ENCODE assay signal across 9 cellular contexts in genomic region chr11:66465371-66466224, GRCh38. TPM values are rescaled to one million over a fixed set of nuclear protein-coding genes. Genes with fewer than 3 reads are reported as not detected.
DNase-seq lines count a peak whose midpoint lies in the region; ATAC-seq, FAIRE-seq and TF ChIP-seq lines count a peak whose summit lies in the region.
"Had no signal": no experiment of that assay in that cellular context is flagged by ENCODE, and none has a peak within 500 bp of the region (broad histone marks: within the 10 kb centered on the region; RNA-seq: fewer than 3 reads in every experiment).

No MANE protein-coding gene starts in this region.

- intact Hi-C loops in activated T-helper 2 cell treated with anti-CD3 and anti-CD28 coated beads, Interferon-gamma antibody, Interleukin-2, Interleukin-4, amounts not matched to agents 10 μg/mL and 5 μg/mL and 100 μg/mL, durations not matched to agents 14 hours and 24 hours and 36 hours (cut with micrococcal nuclease): loop anchor here (1.0 kb wide), 2 partner anchors 15 to 26 kb away; partner anchors contain the start of gene DPP3

- CTCF ChIA-PET in activated CD4-positive, alpha-beta T cell treated with anti-CD3 and anti-CD28 coated beads, Interleukin-2, amount 10 ng/mL, durations not matched to agents 7 days and 5 days (lab: Charles Lee): interaction anchor here (0.6 to 1.7 kb wide), 7 partner anchors 12 to 28 kb away, joined by 3 to 9 read pairs (median 3); partner anchors contain the start of genes DPP3 and MRPL11

- FAIRE-seq in keratinocyte (lab: Jason Lieb, UNC): no peak

- peaks cover 11% of the 10 kb centered on the region for H3K9me3 Mint-ChIP-seq in activated CD4-positive, alpha-beta T cell treated with anti-CD3 and anti-CD28 coated beads, Interleukin-2, amount 10 ng/mL, durations not matched to agents 7 days and 5 days
- peaks cover 20% of the 10 kb centered on the region for H3K9me3 Mint-ChIP-seq in activated T-helper 2 cell treated with anti-CD3 and anti-CD28 coated beads, Interferon-gamma antibody, Interleukin-2, Interleukin-4, amounts not matched to agents 10 μg/mL and 5 μg/mL and 100 μg/mL, durations not matched to agents 14 hours and 24 hours and 36 hours

- H3K27me3 ChIP-seq in keratinocyte (ENCODE audit: control insufficient read depth, extremely low read depth, insufficient read depth, low read length): no peaks in the 10 kb centered on the region

- peak overlapping the region; percentile 85 for H3K4me2 ChIP-seq in keratinocyte (ENCODE audit: control insufficient read depth, extremely low read depth, insufficient read depth, low read depth, low read length)

- peaks cover 42% of the 10 kb centered on the region for H3K4me1 Mint-ChIP-seq in activated CD4-positive, alpha-beta T cell treated with anti-CD3 and anti-CD28 coated beads, Interleukin-2, amount 10 ng/mL, durations not matched to agents 7 days and 5 days
- peaks cover 29% of the 10 kb centered on the region for H3K4me1 Mint-ChIP-seq in activated T-helper 2 cell treated with anti-CD3 and anti-CD28 coated beads, Interferon-gamma antibody, Interleukin-2, Interleukin-4, amounts not matched to agents 10 μg/mL and 5 μg/mL and 100 μg/mL, durations not matched to agents 14 hours and 24 hours and 36 hours (ENCODE audit: low read depth)

- H3K27ac Mint-ChIP-seq in activated CD4-positive, alpha-beta T cell treated with anti-CD3 and anti-CD28 coated beads, Interleukin-2, amount 10 ng/mL, durations not matched to agents 7 days and 5 days: peak overlapping the region; percentile 70
- H3K27ac Mint-ChIP-seq in activated T-helper 2 cell treated with anti-CD3 and anti-CD28 coated beads, Interferon-gamma antibody, Interleukin-2, Interleukin-4, amounts not matched to agents 10 μg/mL and 5 μg/mL and 100 μg/mL, durations not matched to agents 14 hours and 24 hours and 36 hours: peak overlapping the region; percentile 72

- H3K9ac ChIP-seq in keratinocyte (ENCODE audit: control insufficient read depth, extremely low read depth, insufficient read depth, low read length): peak overlapping the region; percentile 73

- dilution Hi-C loops in keratinocyte (cut with MboI; ENCODE audit: extremely low pct_ligation_motif_present, low sequenced_read_pairs): no loop called here

- no peaks in the 10 kb centered on the region for H3K79me2 ChIP-seq in keratinocyte (ENCODE audit: control insufficient read depth, insufficient read depth, low read length)

- H4K20me1 ChIP-seq in keratinocyte (ENCODE audit: control insufficient read depth, extremely low read depth, insufficient read depth, low read length): no peaks in the 10 kb centered on the region

- H3K36me3 ChIP-seq in keratinocyte (ENCODE audit: control insufficient read depth in 2 of 2, extremely low read depth in 1 of 2, insufficient read depth in 2 of 2, low read length in 2 of 2): peaks cover 0 to 7% of the 10 kb centered on the region in 2 experiments

- H3K9me3 ChIP-seq in keratinocyte (ENCODE audit: control insufficient read depth, low read depth, low read length): no peaks in the 10 kb centered on the region

- H3K4me3 ChIP-seq in keratinocyte (ENCODE audit: control insufficient read depth in 2 of 3, extremely low read depth in 1 of 3, insufficient read depth in 2 of 3, low read depth in 1 of 3, low read length in 3 of 3): peak overlapping the region in 2 of 3 experiments; percentile 59 to 73

- no peak for ATAC-seq in GM21447 (IDR thresholded peaks at IDR 0.05; ENCODE audit: unreplicated experiment)

- TF ChIP-seq CTCF in keratinocyte (optimal IDR thresholded peaks at IDR 0.05 in 1 of 3, IDR thresholded peaks at IDR 0.05 in 1 of 3, conservative IDR thresholded peaks at IDR 0.05 in 1 of 3; ENCODE audit: extremely low read depth in 1 of 3, insufficient read depth in 2 of 3, low read length in 3 of 3): no peak

- POLR2A ChIA-PET in activated CD4-positive, alpha-beta T cell treated with anti-CD3 and anti-CD28 coated beads, Interleukin-2, amount 10 ng/mL, durations not matched to agents 7 days and 5 days (lab: Charles Lee): interaction anchor here (1.4 kb wide), 1 partner anchor 15 kb away, joined by 4 read pairs; the partner anchor contains the start of gene DPP3

- H3K9me1 ChIP-seq in keratinocyte (ENCODE audit: control insufficient read depth, extremely low read depth, insufficient read depth, low read length): no peaks in the 10 kb centered on the region

- H2AFZ ChIP-seq in keratinocyte (ENCODE audit: control insufficient read depth, low read length): no peak overlapping the region

- peaks cover 2% of the 10 kb centered on the region for H3K27me3 Mint-ChIP-seq in activated CD4-positive, alpha-beta T cell treated with anti-CD3 and anti-CD28 coated beads, Interleukin-2, amount 10 ng/mL, durations not matched to agents 7 days and 5 days
- H3K27me3 Mint-ChIP-seq in activated T-helper 2 cell treated with anti-CD3 and anti-CD28 coated beads, Interferon-gamma antibody, Interleukin-2, Interleukin-4, amounts not matched to agents 10 μg/mL and 5 μg/mL and 100 μg/mL, durations not matched to agents 14 hours and 24 hours and 36 hours (ENCODE audit: low read depth): no peaks in the 10 kb centered on the region

- H3K36me3 Mint-ChIP-seq in activated CD4-positive, alpha-beta T cell treated with anti-CD3 and anti-CD28 coated beads, Interleukin-2, amount 10 ng/mL, durations not matched to agents 7 days and 5 days (ENCODE audit: low read depth): peaks cover 10% of the 10 kb centered on the region
- H3K36me3 Mint-ChIP-seq in activated T-helper 2 cell treated with anti-CD3 and anti-CD28 coated beads, Interferon-gamma antibody, Interleukin-2, Interleukin-4, amounts not matched to agents 10 μg/mL and 5 μg/mL and 100 μg/mL, durations not matched to agents 14 hours and 24 hours and 36 hours (ENCODE audit: low read depth): peaks cover 15% of the 10 kb centered on the region

- H3K4me3 Mint-ChIP-seq in activated CD4-positive, alpha-beta T cell treated with anti-CD3 and anti-CD28 coated beads, Interleukin-2, amount 10 ng/mL, durations not matched to agents 7 days and 5 days: peak overlapping the region; percentile 81
- peak overlapping the region; percentile 82 for H3K4me3 Mint-ChIP-seq in activated T-helper 2 cell treated with anti-CD3 and anti-CD28 coated beads, Interferon-gamma antibody, Interleukin-2, Interleukin-4, amounts not matched to agents 10 μg/mL and 5 μg/mL and 100 μg/mL, durations not matched to agents 14 hours and 24 hours and 36 hours (ENCODE audit: low read depth)

- no peak for DNase-seq in activated CD4-positive, alpha-beta T cell treated with anti-CD3 and anti-CD28 coated beads, Interleukin-2, amount 10 ng/mL, durations not matched to agents 7 days and 5 days
- DNase-seq in activated CD4-positive, alpha-beta T cell treated with anti-CD3 and anti-CD28 coated beads, Interleukin-2, amount 50 U/mL, for 1 hour: no peak
- DNase-seq in activated T-helper 2 cell treated with anti-CD3 and anti-CD28 coated beads, Interferon-gamma antibody, Interleukin-2, Interleukin-4, amounts not matched to agents 10 μg/mL and 5 μg/mL and 100 μg/mL, durations not matched to agents 14 hours and 24 hours and 36 hours (ENCODE audit: low spot score): no peak
- no peak for DNase-seq in keratinocyte (ENCODE audit: low read depth, low spot score)
- DNase-seq in COLO829 (ENCODE audit: low spot score): no peak
- no peak for DNase-seq in NCI-H2107 treated with DMSO at 0.1 percent for 48 hours (lab: John Stamatoyannopoulos, UW; ENCODE audit: unreplicated experiment)
- DNase-seq: cortex of kidney had no signal

- H3K27ac ChIP-seq in keratinocyte (ENCODE audit: control insufficient read depth, insufficient read depth, low read length) (no peak overlapping the region), temporal lobe (ENCODE audit: low read depth, low read length) (peak overlapping the region; percentile 85)

- H3K4me1 ChIP-seq in keratinocyte (ENCODE audit: control insufficient read depth, extremely low read depth, insufficient read depth, low read length): peaks cover 7% of the 10 kb centered on the region

RNA-seq across cellular contexts. Expression of gene PELI3, which starts 1.1 kb away (rescaled TPM):
- 1 to 10 TPM; 6.7 to 7.2 TPM for total RNA-seq in activated CD4-positive, alpha-beta T cell treated with anti-CD3 and anti-CD28 coated beads, Interleukin-2, amount 10 ng/mL, durations not matched to agents 7 days and 5 days
- 14.6 and 15.7 TPM in 2 replicates for total RNA-seq in activated T-helper 2 cell treated with anti-CD3 and anti-CD28 coated beads, Interferon-gamma antibody, Interleukin-2, Interleukin-4, amounts not matched to agents 10 μg/mL and 5 μg/mL and 100 μg/mL, durations not matched to agents 14 hours and 24 hours and 36 hours
- polyA plus RNA-seq in keratinocyte: 2.1 to 3.2 TPM (median 2.8 TPM) in 3 replicates
- 0.54 TPM for polyA plus RNA-seq in keratinocyte (2011; ENCODE audit: low read depth)
- polyA plus RNA-seq in keratinocyte (2011; cell fraction: cytosol; rRNA removed): 1.8 and 3.8 TPM in 2 replicates
- polyA plus RNA-seq in keratinocyte (2011; cell fraction: nucleus; rRNA removed): 3.4 and 4.2 TPM in 2 replicates
- 2.3 and 4.7 TPM in 2 replicates for polyA plus RNA-seq in keratinocyte (2012; ENCODE audit: low replicate concordance)
- 7.0 to 13.1 TPM (median 7.2 TPM) in 3 replicates for polyA minus RNA-seq in keratinocyte
- polyA minus RNA-seq in keratinocyte (2011; cell fraction: cytosol; rRNA and poly(A)+ RNA removed): 5.2 TPM
- polyA minus RNA-seq in keratinocyte (2011; cell fraction: nucleus; rRNA and poly(A)+ RNA removed): 4.2 and 4.5 TPM in 2 replicates
- total RNA-seq in temporal lobe: 11.8 TPM

RNA-seq across cellular contexts. Expression of gene DPP3, which starts 14.6 kb away (rescaled TPM):
- 10 to 100 TPM; 78.4 to 82.3 TPM for total RNA-seq in activated CD4-positive, alpha-beta T cell treated with anti-CD3 and anti-CD28 coated beads, Interleukin-2, amount 10 ng/mL, durations not matched to agents 7 days and 5 days
- 109 and 119 TPM in 2 replicates for total RNA-seq in activated T-helper 2 cell treated with anti-CD3 and anti-CD28 coated beads, Interferon-gamma antibody, Interleukin-2, Interleukin-4, amounts not matched to agents 10 μg/mL and 5 μg/mL and 100 μg/mL, durations not matched to agents 14 hours and 24 hours and 36 hours
- polyA plus RNA-seq in keratinocyte: 57.9 to 75.1 TPM (median 64.5 TPM) in 3 replicates
- 59.0 TPM for polyA plus RNA-seq in keratinocyte (2011; ENCODE audit: low read depth)
- polyA plus RNA-seq in keratinocyte (2011; cell fraction: cytosol; rRNA removed): 53.7 and 69.8 TPM in 2 replicates
- 90.6 and 102 TPM in 2 replicates for polyA plus RNA-seq in keratinocyte (2011; cell fraction: nucleus; rRNA removed)
- 27.0 and 82.3 TPM in 2 replicates for polyA plus RNA-seq in keratinocyte (2012; ENCODE audit: low replicate concordance)
- polyA minus RNA-seq in keratinocyte: 94.3 to 165 TPM (median 114 TPM) in 3 replicates
- polyA minus RNA-seq in keratinocyte (2011; cell fraction: cytosol; rRNA and poly(A)+ RNA removed): 117 TPM
- 59.6 and 76.9 TPM in 2 replicates for polyA minus RNA-seq in keratinocyte (2011; cell fraction: nucleus; rRNA and poly(A)+ RNA removed)
- 31.2 TPM for total RNA-seq in temporal lobe

RNA-seq across cellular contexts. Expression of gene MRPL11, which starts 26.9 kb away (rescaled TPM):
- total RNA-seq in activated CD4-positive, alpha-beta T cell treated with anti-CD3 and anti-CD28 coated beads, Interleukin-2, amount 10 ng/mL, durations not matched to agents 7 days and 5 days: 10 to 100 TPM; 72.4 to 76.4 TPM
- total RNA-seq in activated T-helper 2 cell treated with anti-CD3 and anti-CD28 coated beads, Interferon-gamma antibody, Interleukin-2, Interleukin-4, amounts not matched to agents 10 μg/mL and 5 μg/mL and 100 μg/mL, durations not matched to agents 14 hours and 24 hours and 36 hours: 92.9 and 96.1 TPM in 2 replicates
- 31.1 to 51.7 TPM (median 43.9 TPM) in 3 replicates for polyA plus RNA-seq in keratinocyte
- 7.8 TPM for polyA plus RNA-seq in keratinocyte (2011; ENCODE audit: low read depth)
- polyA plus RNA-seq in keratinocyte (2011; cell fraction: cytosol; rRNA removed): 36.9 and 38.3 TPM in 2 replicates
- 14.0 and 14.1 TPM in 2 replicates for polyA plus RNA-seq in keratinocyte (2011; cell fraction: nucleus; rRNA removed)
- 29.4 and 50.1 TPM in 2 replicates for polyA plus RNA-seq in keratinocyte (2012; ENCODE audit: low replicate concordance)
- polyA minus RNA-seq in keratinocyte: 11.1 to 34.4 TPM (median 13.7 TPM) in 3 replicates
- polyA minus RNA-seq in keratinocyte (2011; cell fraction: cytosol; rRNA and poly(A)+ RNA removed): 16.1 TPM
- polyA minus RNA-seq in keratinocyte (2011; cell fraction: nucleus; rRNA and poly(A)+ RNA removed): 2.5 and 3.3 TPM in 2 replicates
- total RNA-seq in temporal lobe: 12.3 TPM

RNA-seq across cellular contexts. Expression of gene NPAS4, which starts 44.8 kb away (rescaled TPM):
- total RNA-seq in activated CD4-positive, alpha-beta T cell treated with anti-CD3 and anti-CD28 coated beads, Interleukin-2, amount 10 ng/mL, durations not matched to agents 7 days and 5 days: under 1 TPM; 0.27 to 0.52 TPM
- 0.09 and 0.16 TPM in 2 replicates for total RNA-seq in activated T-helper 2 cell treated with anti-CD3 and anti-CD28 coated beads, Interferon-gamma antibody, Interleukin-2, Interleukin-4, amounts not matched to agents 10 μg/mL and 5 μg/mL and 100 μg/mL, durations not matched to agents 14 hours and 24 hours and 36 hours
- polyA plus RNA-seq in keratinocyte: 0.03 TPM in 1 of 3 replicates, not detected in the others
- polyA plus RNA-seq in keratinocyte (2011; ENCODE audit: low read depth): not detected
- not detected in 2 replicates for polyA plus RNA-seq in keratinocyte (2011; cell fraction: cytosol; rRNA removed)
- polyA plus RNA-seq in keratinocyte (2011; cell fraction: nucleus; rRNA removed): 0.19 TPM in 1 of 2 replicates, not detected in the other
- not detected in 2 replicates for polyA plus RNA-seq in keratinocyte (2012; ENCODE audit: low replicate concordance)
- polyA minus RNA-seq in keratinocyte: 0.10 TPM in 1 of 3 replicates, not detected in the others
- not detected for polyA minus RNA-seq in keratinocyte (2011; cell fraction: cytosol; rRNA and poly(A)+ RNA removed)
- polyA minus RNA-seq in keratinocyte (2011; cell fraction: nucleus; rRNA and poly(A)+ RNA removed): not detected in 2 replicates
- 10.1 TPM for total RNA-seq in temporal lobe

RNA-seq across cellular contexts. Expression of gene BBS1, which starts 44.8 kb away (rescaled TPM):
- total RNA-seq in activated CD4-positive, alpha-beta T cell treated with anti-CD3 and anti-CD28 coated beads, Interleukin-2, amount 10 ng/mL, durations not matched to agents 7 days and 5 days: 10 to 100 TPM; 13.3 to 17.4 TPM
- total RNA-seq in activated T-helper 2 cell treated with anti-CD3 and anti-CD28 coated beads, Interferon-gamma antibody, Interleukin-2, Interleukin-4, amounts not matched to agents 10 μg/mL and 5 μg/mL and 100 μg/mL, durations not matched to agents 14 hours and 24 hours and 36 hours: 12.6 and 14.9 TPM in 2 replicates
- polyA plus RNA-seq in keratinocyte: 11.7 to 14.6 TPM (median 14.6 TPM) in 3 replicates
- polyA plus RNA-seq in keratinocyte (2011; ENCODE audit: low read depth): 6.0 TPM
- polyA plus RNA-seq in keratinocyte (2011; cell fraction: cytosol; rRNA removed): 12.0 and 13.5 TPM in 2 replicates
- polyA plus RNA-seq in keratinocyte (2011; cell fraction: nucleus; rRNA removed): 36.9 and 41.1 TPM in 2 replicates
- polyA plus RNA-seq in keratinocyte (2012; ENCODE audit: low replicate concordance): 6.1 and 9.8 TPM in 2 replicates
- 20.4 to 25.4 TPM (median 20.4 TPM) in 3 replicates for polyA minus RNA-seq in keratinocyte
- 13.4 TPM for polyA minus RNA-seq in keratinocyte (2011; cell fraction: cytosol; rRNA and poly(A)+ RNA removed)
- polyA minus RNA-seq in keratinocyte (2011; cell fraction: nucleus; rRNA and poly(A)+ RNA removed): 13.9 and 27.4 TPM in 2 replicates
- total RNA-seq in temporal lobe: 31.0 TPM
